ENCODE assay signal across 28 cellular contexts in the genomic region with DNA sequence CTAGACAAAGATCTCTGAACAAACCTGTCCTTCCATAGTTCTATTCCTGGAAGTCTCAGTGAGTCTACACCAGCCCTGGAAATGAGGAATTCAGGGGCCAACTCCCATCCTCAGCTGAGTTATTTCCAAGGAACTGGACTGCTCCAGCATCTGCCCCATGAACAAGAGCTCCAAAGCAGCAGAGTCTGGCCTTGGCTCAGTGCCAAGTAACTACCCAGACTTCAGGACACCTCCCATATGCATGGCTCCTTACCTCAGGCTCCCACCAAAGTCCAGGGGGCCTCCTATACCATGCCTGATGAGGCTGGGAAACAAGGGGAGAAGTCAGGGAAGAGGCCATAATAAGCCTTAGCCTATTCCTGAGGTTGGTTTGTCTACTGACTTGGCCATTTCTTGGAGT.
"Had no signal": no experiment of that assay in that cellular context is flagged by ENCODE, and none has a peak within 500 bp of the region (broad histone marks: within the 10 kb centered on the region; RNA-seq: fewer than 3 reads in every experiment).

No MANE protein-coding gene starts in this region.

- H3K27ac ChIP-seq: epithelial cell of prostate, lower lobe of right lung, neural progenitor cell, parathyroid adenoma, psoas muscle, stomach, thyroid gland, upper lobe of right lung had no signal

- DNase-seq: activated CD4-positive, alpha-beta T cell treated with anti-CD3 and anti-CD28 coated beads for 1 hour; activated CD4-positive, alpha-beta T cell treated with anti-CD3 and anti-CD28 coated beads, Interleukin-2, amount 50 U/mL, for 4 hours; activated CD8-positive, alpha-beta memory T cell treated with anti-CD3 and anti-CD28 coated beads for 24 hours; activated effector memory CD4-positive, alpha-beta T cell treated with Interleukin-2 at 50 U/mL for 16 hours; activated naive CD4-positive, alpha-beta T cell treated with Interleukin-2 at 50 U/mL for 16 hours; anterior cingulate cortex; effector CD8-positive, alpha-beta T cell; kidney glomerular epithelial cell; lower lobe of right lung; mesendoderm; natural killer cell; occipital lobe; psoas muscle; stimulated activated CD4-positive, alpha-beta T cell treated with anti-CD3 and anti-CD28 coated beads, Interleukin-15, amount 100 ng/mL, for 24 hours; stimulated activated naive B cell treated with anti-CD40 and anti-IgM and Interleukin-4, amounts not matched to agents 10 μg/mL and 1 μg/mL and 100 μg/mL, for 72 hours; stomach; T-helper 17 cell; T1000; upper lobe of right lung had no signal

- H3K27ac Mint-ChIP-seq: activated naive CD8-positive, alpha-beta T cell; natural killer cell; neural progenitor cell; stimulated activated naive B cell treated with anti-CD40 and anti-IgM and Interleukin-4, amounts not matched to agents 10 μg/mL and 1 μg/mL and 100 μg/mL, for 72 hours; T-helper 17 cell had no signal

- ATAC-seq: left lobe of liver; lower lobe of right lung; natural killer cell; psoas muscle; stimulated activated naive B cell treated with anti-CD40 and anti-IgM and Interleukin-4, amounts not matched to agents 10 μg/mL and 1 μg/mL and 100 μg/mL, for 72 hours; T-helper 17 cell; upper lobe of right lung had no signal

- FAIRE-seq: colon, endometrium, frontal cortex had no signal

- H3K27me3 Mint-ChIP-seq: activated naive CD8-positive, alpha-beta T cell; stimulated activated naive B cell treated with anti-CD40 and anti-IgM and Interleukin-4, amounts not matched to agents 10 μg/mL and 1 μg/mL and 100 μg/mL, for 72 hours; T-helper 17 cell had no signal

- H3K4me3 ChIP-seq: lower lobe of right lung, neural progenitor cell, psoas muscle, stomach, thyroid gland, upper lobe of right lung had no signal

- H3K4me1 Mint-ChIP-seq: neural progenitor cell; stimulated activated naive B cell treated with anti-CD40 and anti-IgM and Interleukin-4, amounts not matched to agents 10 μg/mL and 1 μg/mL and 100 μg/mL, for 72 hours; T-helper 17 cell had no signal

- H3K27me3 ChIP-seq: neural progenitor cell, stomach, thyroid gland, upper lobe of right lung had no signal

- H3K4me3 Mint-ChIP-seq: activated naive CD8-positive, alpha-beta T cell; natural killer cell; neural progenitor cell; stimulated activated naive B cell treated with anti-CD40 and anti-IgM and Interleukin-4, amounts not matched to agents 10 μg/mL and 1 μg/mL and 100 μg/mL, for 72 hours; T-helper 17 cell had no signal

- H3K9me3 ChIP-seq: psoas muscle, thyroid gland, upper lobe of right lung had no signal

- H3K4me1 ChIP-seq: lower lobe of right lung, neural progenitor cell, parathyroid adenoma, psoas muscle, stomach, thyroid gland, upper lobe of right lung had no signal
